12 cellular contexts compared by ENCODE assay signal in the genomic region with DNA sequence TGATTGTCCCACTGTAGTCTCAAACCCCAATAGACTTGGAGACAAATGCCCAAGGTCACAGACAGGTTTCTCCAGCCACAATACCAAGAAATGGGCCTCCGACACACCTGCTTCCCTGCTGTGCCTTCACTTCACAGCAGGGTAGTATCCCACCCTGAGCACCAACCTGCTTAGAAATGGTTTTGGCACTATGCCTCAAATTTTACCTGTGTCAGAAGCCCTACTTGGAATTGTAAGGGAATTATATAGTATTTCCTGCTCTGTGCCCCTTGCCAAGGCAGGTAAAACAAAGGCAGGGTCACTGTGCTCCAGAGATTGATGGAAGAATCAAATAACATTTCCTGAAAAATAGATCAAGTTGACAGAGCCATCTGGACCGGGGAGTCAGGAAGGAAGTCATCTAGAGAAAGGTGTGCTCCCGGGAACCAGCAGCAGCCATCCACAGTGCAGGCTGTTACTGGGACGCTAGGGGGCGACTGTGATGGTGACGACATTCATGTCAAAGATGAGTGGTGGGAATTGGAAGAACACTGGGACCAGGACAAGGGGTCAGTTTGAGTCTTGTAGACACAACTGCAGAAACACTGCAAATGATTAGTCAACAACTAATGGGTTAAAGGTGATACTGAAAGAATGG.
DNase-seq lines count a peak whose midpoint lies in the region; ATAC-seq and TF ChIP-seq lines count a peak whose summit lies in the region.
"Had no signal": no experiment of that assay in that cellular context is flagged by ENCODE, and none has a peak within 500 bp of the region (broad histone marks: within the 10 kb centered on the region; RNA-seq: fewer than 3 reads in every experiment).

No MANE protein-coding gene starts in this region.

- no peak overlapping the region for H3K4me3 Mint-ChIP-seq in activated naive CD4-positive, alpha-beta T cell treated with anti-CD3 and anti-CD28 coated beads, Interleukin-2, amount 10 ng/mL, durations not matched to agents 7 days and 5 days
- no peak overlapping the region for H3K4me3 Mint-ChIP-seq in effector memory CD8-positive, alpha-beta T cell
- H3K4me3 Mint-ChIP-seq in natural killer cell treated with Interleukin-12 subunit alpha and Interleukin-12 subunit beta and Interleukin-15 and Interleukin-18, amount 100 ng/mL, for 72 hours: no peak overlapping the region

- H3K4me1 Mint-ChIP-seq in activated naive CD4-positive, alpha-beta T cell treated with anti-CD3 and anti-CD28 coated beads, Interleukin-2, amount 10 ng/mL, durations not matched to agents 7 days and 5 days: no peaks in the 10 kb centered on the region
- H3K4me1 Mint-ChIP-seq in effector memory CD8-positive, alpha-beta T cell (ENCODE audit: low read depth in 2 of 2): peaks cover 0 to 4% of the 10 kb centered on the region in 2 donors
- H3K4me1 Mint-ChIP-seq in natural killer cell treated with Interleukin-12 subunit alpha and Interleukin-12 subunit beta and Interleukin-15 and Interleukin-18, amount 100 ng/mL, for 72 hours (ENCODE audit: low read depth in 2 of 2): peaks cover 6 to 7% of the 10 kb centered on the region in 2 donors

- CTCF ChIA-PET in activated naive CD4-positive, alpha-beta T cell treated with anti-CD3 and anti-CD28 coated beads, Interleukin-2, amount 10 ng/mL, durations not matched to agents 7 days and 5 days (lab: Charles Lee): no interaction called here

- no peak overlapping the region for H3K27ac ChIP-seq in brain microvascular endothelial cell
- H3K27ac ChIP-seq: SJSA1 had no signal

- no peaks in the 10 kb centered on the region for H3K27me3 ChIP-seq in brain microvascular endothelial cell (replicated peaks)
- H3K27me3 ChIP-seq: SJSA1 had no signal

- no peaks in the 10 kb centered on the region for H3K36me3 ChIP-seq in brain microvascular endothelial cell (replicated peaks)
- H3K36me3 ChIP-seq: SJSA1 had no signal

- no peak for ATAC-seq in effector memory CD8-positive, alpha-beta T cell (replicated peaks)
- no peak for ATAC-seq in natural killer cell treated with Interleukin-12 subunit alpha and Interleukin-12 subunit beta and Interleukin-15 and Interleukin-18, amount 100 ng/mL, for 72 hours

- H3K27me3 Mint-ChIP-seq in activated naive CD4-positive, alpha-beta T cell treated with anti-CD3 and anti-CD28 coated beads, Interleukin-2, amount 10 ng/mL, durations not matched to agents 7 days and 5 days: peaks cover 8% of the 10 kb centered on the region
- H3K27me3 Mint-ChIP-seq in effector memory CD8-positive, alpha-beta T cell: peaks cover 30 to 53% of the 10 kb centered on the region in 2 donors
- H3K27me3 Mint-ChIP-seq in natural killer cell treated with Interleukin-12 subunit alpha and Interleukin-12 subunit beta and Interleukin-15 and Interleukin-18, amount 100 ng/mL, for 72 hours: peaks cover 13 to 34% of the 10 kb centered on the region in 2 donors

- H3K36me3 Mint-ChIP-seq in activated naive CD4-positive, alpha-beta T cell treated with anti-CD3 and anti-CD28 coated beads, Interleukin-2, amount 10 ng/mL, durations not matched to agents 7 days and 5 days: no peaks in the 10 kb centered on the region
- H3K36me3 Mint-ChIP-seq in effector memory CD8-positive, alpha-beta T cell (ENCODE audit: insufficient read depth): peaks cover 3% of the 10 kb centered on the region
- H3K36me3 Mint-ChIP-seq in natural killer cell treated with Interleukin-12 subunit alpha and Interleukin-12 subunit beta and Interleukin-15 and Interleukin-18, amount 100 ng/mL, for 72 hours: no peaks in the 10 kb centered on the region

- peak; percentile 62 for TF ChIP-seq CTCF in brain microvascular endothelial cell (IDR thresholded peaks at IDR 0.05; ENCODE audit: low read depth, low read length, missing control alignments)
- peak; percentile 45 for TF ChIP-seq CTCF in retinal pigment epithelial cell (conservative IDR thresholded peaks at IDR 0.05; ENCODE audit: low read depth, low read length)

- no peak overlapping the region for H3K4me3 ChIP-seq in brain microvascular endothelial cell (ENCODE audit: low read depth, low read length)
- H3K4me3 ChIP-seq in retinal pigment epithelial cell (ENCODE audit: low read length): no peak overlapping the region
- H3K4me3 ChIP-seq: SJSA1 had no signal

- H3K9me3 Mint-ChIP-seq in activated naive CD4-positive, alpha-beta T cell treated with anti-CD3 and anti-CD28 coated beads, Interleukin-2, amount 10 ng/mL, durations not matched to agents 7 days and 5 days: no peaks in the 10 kb centered on the region
- H3K9me3 Mint-ChIP-seq in effector memory CD8-positive, alpha-beta T cell: no peaks in the 10 kb centered on the region
- no peaks in the 10 kb centered on the region for H3K9me3 Mint-ChIP-seq in natural killer cell treated with Interleukin-12 subunit alpha and Interleukin-12 subunit beta and Interleukin-15 and Interleukin-18, amount 100 ng/mL, for 72 hours

- DNase-seq in activated naive CD4-positive, alpha-beta T cell treated with anti-CD3 and anti-CD28 coated beads, Interleukin-2, amount 10 ng/mL, durations not matched to agents 7 days and 5 days: peak; percentile 24
- no peak for DNase-seq in activated naive CD4-positive, alpha-beta T cell treated with Interleukin-2 at 50 U/mL for 16 hours
- DNase-seq in HuH-7 (ENCODE audit: low spot score) (peak; percentile 27), brain microvascular endothelial cell (no peak), retinal pigment epithelial cell (ENCODE audit: low read depth) (no peak), DMS79 treated with DMSO at 0.1 percent for 48 hours (lab: John Stamatoyannopoulos, UW) (no peak)
- DNase-seq in effector memory CD8-positive, alpha-beta T cell: no peak
- no peak for DNase-seq in natural killer cell treated with Interleukin-12 subunit alpha and Interleukin-12 subunit beta and Interleukin-15 and Interleukin-18, amount 100 ng/mL, for 72 hours (ENCODE audit: low spot score)
- DNase-seq: C1 segment of cervical spinal cord; effector CD8-positive, alpha-beta T cell; kidney had no signal

- no peak overlapping the region for H3K27ac Mint-ChIP-seq in activated naive CD4-positive, alpha-beta T cell treated with anti-CD3 and anti-CD28 coated beads, Interleukin-2, amount 10 ng/mL, durations not matched to agents 7 days and 5 days
- H3K27ac Mint-ChIP-seq in effector memory CD8-positive, alpha-beta T cell: no peak overlapping the region
- no peak overlapping the region for H3K27ac Mint-ChIP-seq in natural killer cell treated with Interleukin-12 subunit alpha and Interleukin-12 subunit beta and Interleukin-15 and Interleukin-18, amount 100 ng/mL, for 72 hours

- in situ Hi-C loops in brain microvascular endothelial cell (cut with HindIII; ENCODE audit: low pct_ligation_motif_present, low sequenced_read_pairs): no loop called here

Comparison
In these comparisons a context has a peak if more than half of its experiments do, and no peak if none do; other contexts are left out.
1. DNase-seq: peak in activated naive CD4-positive, alpha-beta T cell treated with anti-CD3 and anti-CD28 coated beads, Interleukin-2, amount 10 ng/mL, durations not matched to agents 7 days and 5 days (single experiment) and HuH-7 (single experiment); none in activated naive CD4-positive, alpha-beta T cell treated with Interleukin-2 at 50 U/mL for 16 hours (single experiment), brain microvascular endothelial cell (single experiment), retinal pigment epithelial cell (single experiment), effector memory CD8-positive, alpha-beta T cell (0 of 3), DMS79 treated with DMSO at 0.1 percent for 48 hours (single experiment) and natural killer cell treated with Interleukin-12 subunit alpha and Interleukin-12 subunit beta and Interleukin-15 and Interleukin-18, amount 100 ng/mL, for 72 hours (single experiment).